In genomic region chr3:46713048-46713897, GRCh38 we compare ENCODE assay signal across 25 cellular contexts. TPM values are rescaled to one million over a fixed set of nuclear protein-coding genes. Genes with fewer than 3 reads are reported as not detected.
A peak's percentile ranks its signal among the peaks of the same experiment; 100 is the strongest.
DNase-seq lines count a peak whose midpoint lies in the region; ATAC-seq and TF ChIP-seq lines count a peak whose summit lies in the region.
"Had no signal": no experiment of that assay in that cellular context is flagged by ENCODE, and none has a peak within 500 bp of the region (broad histone marks: within the 10 kb centered on the region; RNA-seq: fewer than 3 reads in every experiment).

No MANE protein-coding gene starts in this region.

- H3K27ac Mint-ChIP-seq in activated T-cell treated with anti-CD3 and anti-CD28 coated beads, Interleukin-2, amount 50 U/mL, for 24 hours: no peak overlapping the region
- H3K27ac Mint-ChIP-seq in stimulated activated naive CD8-positive, alpha-beta T cell treated with anti-CD3 and anti-CD28 coated beads, Interleukin-15, Interleukin-2, amounts not matched to agents 100 ng/mL and 50 ng/mL, for 24 hours: peak overlapping the region; percentile 67
- no peak overlapping the region for H3K27ac Mint-ChIP-seq in natural killer cell
- H3K27ac Mint-ChIP-seq: T-cell had no signal

- H3K9me3 Mint-ChIP-seq in activated T-cell treated with anti-CD3 and anti-CD28 coated beads, Interleukin-2, amount 50 U/mL, for 24 hours: no peaks in the 10 kb centered on the region
- no peaks in the 10 kb centered on the region for H3K9me3 Mint-ChIP-seq in stimulated activated naive CD8-positive, alpha-beta T cell treated with anti-CD3 and anti-CD28 coated beads, Interleukin-15, Interleukin-2, amounts not matched to agents 100 ng/mL and 50 ng/mL, for 24 hours
- no peaks in the 10 kb centered on the region for H3K9me3 Mint-ChIP-seq in natural killer cell
- H3K9me3 Mint-ChIP-seq: activated naive CD4-positive, alpha-beta T cell treated with anti-CD3 and anti-CD28 coated beads, Interleukin-2, amount 50 U/mL, for 72 hours; T-cell had no signal

- H3K36me3 Mint-ChIP-seq in activated T-cell treated with anti-CD3 and anti-CD28 coated beads, Interleukin-2, amount 50 U/mL, for 24 hours (ENCODE audit: low read depth): no peaks in the 10 kb centered on the region
- H3K36me3 Mint-ChIP-seq in stimulated activated naive CD8-positive, alpha-beta T cell treated with anti-CD3 and anti-CD28 coated beads, Interleukin-15, Interleukin-2, amounts not matched to agents 100 ng/mL and 50 ng/mL, for 24 hours (ENCODE audit: low read depth): no peaks in the 10 kb centered on the region
- no peaks in the 10 kb centered on the region for H3K36me3 Mint-ChIP-seq in natural killer cell
- H3K36me3 Mint-ChIP-seq: activated naive CD4-positive, alpha-beta T cell treated with anti-CD3 and anti-CD28 coated beads, Interleukin-2, amount 50 U/mL, for 72 hours had no signal

- ATAC-seq in left lobe of liver (no peak), natural killer cell (no peak), GM18502 (IDR thresholded peaks at IDR 0.05; ENCODE audit: poor library complexity, unreplicated experiment) (no peak)
- ATAC-seq: T-cell had no signal

- H4K20me1 ChIP-seq in OCI-LY3 (ENCODE audit: insufficient read depth, low read length): no peaks in the 10 kb centered on the region

- peak; percentile 27 for DNase-seq in activated T-cell treated with anti-CD3 and anti-CD28 coated beads, Interleukin-2, amount 50 U/mL, for 24 hours
- no peak for DNase-seq in activated T-cell treated with anti-CD3 and anti-CD28 coated beads, Interleukin-2, amount 50 U/mL, for 1 hour
- DNase-seq in left lobe of liver (ENCODE audit: low spot score): peak; percentile 34
- no peak for DNase-seq in natural killer cell
- DNase-seq in NOMO-1 treated with dmso at 0.1 percent for 144 hours (lab: John Stamatoyannopoulos, UW; ENCODE audit: unreplicated experiment): no peak
- DNase-seq: activated CD4-positive, alpha-beta T cell treated with anti-CD3 and anti-CD28 coated beads, Interleukin-2, amount 50 U/mL, for 4 hours; activated T-cell treated with anti-CD3 and anti-CD28 coated beads for 4 hours; BE2C; erythroblast; foreskin fibroblast; hypothalamus; NCI-H187 treated with DMSO at 0.1 percent for 48 hours; NCI-H2227 treated with DMSO at 0.1 percent for 48 hours; stimulated activated CD4-positive, alpha-beta T cell treated with anti-CD3 and anti-CD28 coated beads, Interleukin-12 subunit alpha, Interleukin-12 subunit beta, amount 100 ng/mL, for 4 hours had no signal

- H3K4me1 ChIP-seq in OCI-LY3 (ENCODE audit: low read length): peaks cover 11% of the 10 kb centered on the region
- H3K4me1 ChIP-seq: BE2C, lower lobe of right lung, uterus had no signal

- intact Hi-C loops in natural killer cell (cut with micrococcal nuclease): no loop called here

- peaks cover 11% of the 10 kb centered on the region for H3K36me3 ChIP-seq in OCI-LY3 (replicated peaks; ENCODE audit: low read depth, low read length)
- H3K36me3 ChIP-seq: BE2C, lower lobe of right lung, uterus had no signal

- H3K9me3 ChIP-seq in OCI-LY3 (ENCODE audit: insufficient read depth, low read length): no peaks in the 10 kb centered on the region
- H3K9me3 ChIP-seq: BE2C, lower lobe of right lung, uterus had no signal

- TF ChIP-seq CTCF in OCI-LY3 (IDR thresholded peaks at IDR 0.05; ENCODE audit: low read depth, low read length) (no peak), natural killer cell (IDR thresholded peaks at IDR 0.05) (no peak)

- H3K79me2 ChIP-seq in OCI-LY3 (ENCODE audit: low read length): no peaks in the 10 kb centered on the region

- H3K27me3 ChIP-seq in OCI-LY3 (ENCODE audit: low read depth, low read length): no peaks in the 10 kb centered on the region
- H3K27me3 ChIP-seq: BE2C, uterus had no signal

- peaks cover 9% of the 10 kb centered on the region for H3K4me1 Mint-ChIP-seq in activated T-cell treated with anti-CD3 and anti-CD28 coated beads, Interleukin-2, amount 50 U/mL, for 24 hours (ENCODE audit: low read depth)
- peaks cover 3% of the 10 kb centered on the region for H3K4me1 Mint-ChIP-seq in stimulated activated naive CD8-positive, alpha-beta T cell treated with anti-CD3 and anti-CD28 coated beads, Interleukin-15, Interleukin-2, amounts not matched to agents 100 ng/mL and 50 ng/mL, for 24 hours (ENCODE audit: low read depth)
- peaks cover 0 to 4% of the 10 kb centered on the region in 2 donors for H3K4me1 Mint-ChIP-seq in natural killer cell

- H3K4me2 ChIP-seq in OCI-LY3 (ENCODE audit: low read length): 0 out of 2 replicates have a peak overlapping the region, but pooled peaks have one; percentile 12

- no peak overlapping the region for H3K4me3 Mint-ChIP-seq in activated T-cell treated with anti-CD3 and anti-CD28 coated beads, Interleukin-2, amount 50 U/mL, for 24 hours
- no peak overlapping the region for H3K4me3 Mint-ChIP-seq in stimulated activated naive CD8-positive, alpha-beta T cell treated with anti-CD3 and anti-CD28 coated beads, Interleukin-15, Interleukin-2, amounts not matched to agents 100 ng/mL and 50 ng/mL, for 24 hours
- no peak overlapping the region for H3K4me3 Mint-ChIP-seq in natural killer cell
- H3K4me3 Mint-ChIP-seq: T-cell had no signal

- no peak overlapping the region for H3K9ac ChIP-seq in OCI-LY3 (ENCODE audit: low read length)

- H2AFZ ChIP-seq in OCI-LY3 (ENCODE audit: low read depth, low read length): no peak overlapping the region

- H3K4me3 ChIP-seq in OCI-LY3 (ENCODE audit: low read length): no peak overlapping the region
- H3K4me3 ChIP-seq: lower lobe of right lung, uterus had no signal

- H3K27me3 Mint-ChIP-seq in activated T-cell treated with anti-CD3 and anti-CD28 coated beads, Interleukin-2, amount 50 U/mL, for 24 hours: peaks cover 7% of the 10 kb centered on the region
- peaks cover 5% of the 10 kb centered on the region for H3K27me3 Mint-ChIP-seq in stimulated activated naive CD8-positive, alpha-beta T cell treated with anti-CD3 and anti-CD28 coated beads, Interleukin-15, Interleukin-2, amounts not matched to agents 100 ng/mL and 50 ng/mL, for 24 hours
- peaks cover 0 to 10% of the 10 kb centered on the region in 2 donors for H3K27me3 Mint-ChIP-seq in natural killer cell (ENCODE audit: low read depth in 2 of 2)

- H3K27ac ChIP-seq in OCI-LY3 (ENCODE audit: low read length): no peak overlapping the region
- H3K27ac ChIP-seq: lower lobe of right lung, uterus had no signal

RNA-seq across cellular contexts. Expression of gene PRSS50, which starts 4.4 kb away (rescaled TPM):
- total RNA-seq in left lobe of liver (0.13 TPM), natural killer cell (under 1 TPM in 1 of 3 donors, not detected in 2; 0.16 TPM)
- total RNA-seq: A673; activated naive CD4-positive, alpha-beta T cell treated with anti-CD3 and anti-CD28 coated beads, Interleukin-2, amount 50 U/mL, for 72 hours; Calu3; OCI-LY7; renal cortical epithelial cell; T-cell had no signal

RNA-seq across cellular contexts. Expression of gene TMIE, which starts 12.1 kb away (rescaled TPM):
- total RNA-seq in left lobe of liver (0.33 TPM), natural killer cell (not detected)
- total RNA-seq: A673, OCI-LY7 had no signal

RNA-seq across cellular contexts. Expression of gene ALS2CL, which starts 19.8 kb away (rescaled TPM):
- total RNA-seq in left lobe of liver: 24.2 TPM
- 1 to 10 TPM in 1 of 3 donors, under 1 TPM in 2; 0.07 to 1.3 (median 0.70) TPM for total RNA-seq in natural killer cell

Comparison
In these comparisons a context has a peak if more than half of its experiments do, and no peak if none do; other contexts are left out.
1. DNase-seq: peak in activated T-cell treated with anti-CD3 and anti-CD28 coated beads, Interleukin-2, amount 50 U/mL, for 24 hours (single experiment) and left lobe of liver (single experiment); none in activated T-cell treated with anti-CD3 and anti-CD28 coated beads, Interleukin-2, amount 50 U/mL, for 1 hour (single experiment), natural killer cell (single experiment) and NOMO-1 treated with dmso at 0.1 percent for 144 hours (single experiment).
2. RNA of gene ALS2CL, which starts 19.8 kb away (total RNA-seq): 24.2 TPM in left lobe of liver (single experiment); 0.07 to 1.3 TPM in natural killer cell; every median in the first group is over 10 times any median in the second.